Comparison of ENCODE assay signal across 17 cellular contexts in genomic region chr17:80109066-80109618, GRCh38. TPM values are rescaled to one million over a fixed set of nuclear protein-coding genes. Genes with fewer than 3 reads are reported as not detected.
A peak's percentile ranks its signal among the peaks of the same experiment; 100 is the strongest.
DNase-seq lines count a peak whose midpoint lies in the region; ATAC-seq, FAIRE-seq and TF ChIP-seq lines count a peak whose summit lies in the region.
"Had no signal": no experiment of that assay in that cellular context is flagged by ENCODE, and none has a peak within 500 bp of the region (broad histone marks: within the 10 kb centered on the region; RNA-seq: fewer than 3 reads in every experiment).

No MANE protein-coding gene starts in this region.

- H3K79me2 ChIP-seq in astrocyte (ENCODE audit: insufficient read depth, low read length) (no peaks in the 10 kb centered on the region), keratinocyte (ENCODE audit: control insufficient read depth, insufficient read depth, low read length) (no peaks in the 10 kb centered on the region)

- H3K27me3 Mint-ChIP-seq in astrocyte (ENCODE audit: low read depth, unreplicated experiment): no peaks in the 10 kb centered on the region
- H3K27me3 Mint-ChIP-seq in effector memory CD8-positive, alpha-beta T cell: no peaks in the 10 kb centered on the region

- H2AFZ ChIP-seq in astrocyte (ENCODE audit: low read depth, low read length) (no peak overlapping the region), keratinocyte (ENCODE audit: control insufficient read depth, low read length) (no peak overlapping the region)

- H3K27me3 ChIP-seq in astrocyte (ENCODE audit: insufficient read depth, low read length) (peaks cover 5% of the 10 kb centered on the region), keratinocyte (ENCODE audit: control insufficient read depth, extremely low read depth, insufficient read depth, low read length) (peaks cover 15% of the 10 kb centered on the region), suprapubic skin (no peaks in the 10 kb centered on the region)

- FAIRE-seq in astrocyte (lab: Jason Lieb, UNC) (no peak), keratinocyte (lab: Jason Lieb, UNC) (no peak)
- FAIRE-seq: GM12878, GM18507, K562 had no signal

- dilution Hi-C loops in keratinocyte (cut with MboI; ENCODE audit: extremely low pct_ligation_motif_present, low sequenced_read_pairs): no loop called here

- H3K9ac ChIP-seq in astrocyte (ENCODE audit: low read length) (no peak overlapping the region), keratinocyte (ENCODE audit: control insufficient read depth, extremely low read depth, insufficient read depth, low read length) (no peak overlapping the region)
- H3K9ac ChIP-seq: BLaER1 treated with 17β-estradiol and CSF1 and Interleukin-3, amounts not matched to agents 10 nM and 100 nM had no signal

- TF ChIP-seq CTCF in astrocyte (IDR thresholded peaks at IDR 0.05; ENCODE audit: insufficient read depth, low read depth, low read length): no peak
- TF ChIP-seq CTCF in keratinocyte (optimal IDR thresholded peaks at IDR 0.05 in 1 of 3, IDR thresholded peaks at IDR 0.05 in 1 of 3, conservative IDR thresholded peaks at IDR 0.05 in 1 of 3; ENCODE audit: extremely low read depth in 1 of 3, insufficient read depth in 2 of 3, low read length in 3 of 3): no peak
- TF ChIP-seq CTCF in suprapubic skin (IDR thresholded peaks at IDR 0.05): no peak

- H3K36me3 ChIP-seq in astrocyte (ENCODE audit: insufficient read depth, low read length) (no peaks in the 10 kb centered on the region), keratinocyte (ENCODE audit: control insufficient read depth in 2 of 2, extremely low read depth in 1 of 2, insufficient read depth in 2 of 2, low read length in 2 of 2) (no peaks in the 10 kb centered on the region), suprapubic skin (peaks cover 31% of the 10 kb centered on the region)

- no peaks in the 10 kb centered on the region for H3K9me3 Mint-ChIP-seq in astrocyte (ENCODE audit: unreplicated experiment)
- no peaks in the 10 kb centered on the region for H3K9me3 Mint-ChIP-seq in effector memory CD8-positive, alpha-beta T cell

- POLR2A ChIA-PET in HEK293T (lab: Yijun Ruan, JAX): interaction anchor here (2.3 kb wide), 1 partner anchor 8 kb away, joined by 16 read pairs; the partner anchor contains the start of gene GAA

- H4K20me1 ChIP-seq in astrocyte (ENCODE audit: insufficient read depth, low read length) (no peaks in the 10 kb centered on the region), keratinocyte (ENCODE audit: control insufficient read depth, extremely low read depth, insufficient read depth, low read length) (no peaks in the 10 kb centered on the region)

- H3K4me1 Mint-ChIP-seq in astrocyte (ENCODE audit: low read depth, unreplicated experiment): no peaks in the 10 kb centered on the region
- no peaks in the 10 kb centered on the region for H3K4me1 Mint-ChIP-seq in effector memory CD8-positive, alpha-beta T cell (ENCODE audit: low read depth in 2 of 2)

- H3K9me3 ChIP-seq in astrocyte (ENCODE audit: insufficient read depth, low read depth, low read length): no peaks in the 10 kb centered on the region
- H3K9me3 ChIP-seq in keratinocyte (ENCODE audit: control insufficient read depth, low read depth, low read length): no peaks in the 10 kb centered on the region
- no peaks in the 10 kb centered on the region for H3K9me3 ChIP-seq in suprapubic skin

- WGBS in suprapubic skin: 73% methylated on average over 8 of the region's 13 CpGs

- H3K4me2 ChIP-seq in astrocyte (ENCODE audit: low read length): no peak overlapping the region
- H3K4me2 ChIP-seq in keratinocyte (ENCODE audit: control insufficient read depth, extremely low read depth, insufficient read depth, low read depth, low read length): peak overlapping the region; percentile 69
- H3K4me2 ChIP-seq: BLaER1 treated with 17β-estradiol and CSF1 and Interleukin-3, amounts not matched to agents 10 nM and 100 nM had no signal

- no peaks in the 10 kb centered on the region for H3K4me1 ChIP-seq in astrocyte (ENCODE audit: insufficient read depth, low read length)
- H3K4me1 ChIP-seq in keratinocyte (ENCODE audit: control insufficient read depth, extremely low read depth, insufficient read depth, low read length): peaks cover 18% of the 10 kb centered on the region
- H3K4me1 ChIP-seq in suprapubic skin: peaks cover 19% of the 10 kb centered on the region

- H3K27ac ChIP-seq in astrocyte (ENCODE audit: low read depth, low read length) (no peak overlapping the region), keratinocyte (ENCODE audit: control insufficient read depth, insufficient read depth, low read length) (no peak overlapping the region), suprapubic skin (no peak overlapping the region)
- H3K27ac ChIP-seq: BLaER1 treated with 17β-estradiol and CSF1 and Interleukin-3, amounts not matched to agents 10 nM and 100 nM had no signal

- ATAC-seq in effector memory CD8-positive, alpha-beta T cell (replicated peaks): no peak
- ATAC-seq in GM21381 (IDR thresholded peaks at IDR 0.05; ENCODE audit: unreplicated experiment): no peak
- ATAC-seq: GM12878, K562 had no signal

- DNase-seq in activated effector memory CD4-positive, alpha-beta T cell treated with anti-CD3 and anti-CD28 coated beads, Interleukin-2, amount 50 U/mL, for 16 hours: peak; percentile 33
- no peak for DNase-seq in activated effector memory CD4-positive, alpha-beta T cell treated with Interleukin-2 at 50 U/mL for 16 hours
- DNase-seq in astrocyte (ENCODE audit: low read depth): no peak
- no peak for DNase-seq in keratinocyte (ENCODE audit: low read depth, low spot score)
- peak; percentile 20 to 46 for DNase-seq in suprapubic skin (ENCODE audit: low spot score in 2 of 2)
- DNase-seq in effector memory CD8-positive, alpha-beta T cell: no peak
- no peak for DNase-seq in HEK293T (ENCODE audit: extremely low spot score)
- DNase-seq: GDM1; GOT3; MV-4-11; NCI-H187 treated with DMSO at 0.1 percent for 48 hours; NK-92 treated with Interleukin-12 subunit alpha and Interleukin-12 subunit beta, amount 100 ng/mL, for 24 hours had no signal

- H3K4me3 ChIP-seq in astrocyte (ENCODE audit: insufficient read depth, low read depth, low read length): no peak overlapping the region
- peak overlapping the region in 1 of 3 experiments; percentile 17 for H3K4me3 ChIP-seq in keratinocyte (ENCODE audit: control insufficient read depth in 2 of 3, extremely low read depth in 1 of 3, insufficient read depth in 2 of 3, low read depth in 1 of 3, low read length in 3 of 3)
- no peak overlapping the region for H3K4me3 ChIP-seq in suprapubic skin
- H3K4me3 ChIP-seq: BLaER1 treated with 17β-estradiol and CSF1 and Interleukin-3, amounts not matched to agents 10 nM and 100 nM; GM12878; K562 had no signal

- peaks cover 8% of the 10 kb centered on the region for H3K36me3 Mint-ChIP-seq in astrocyte (ENCODE audit: low read depth, unreplicated experiment)
- H3K36me3 Mint-ChIP-seq in effector memory CD8-positive, alpha-beta T cell (ENCODE audit: insufficient read depth): no peaks in the 10 kb centered on the region

- peak overlapping the region; percentile 26 for H3K27ac Mint-ChIP-seq in astrocyte (ENCODE audit: unreplicated experiment)
- H3K27ac Mint-ChIP-seq in effector memory CD8-positive, alpha-beta T cell: no peak overlapping the region

- CTCF ChIA-PET in HEK293T (lab: Yijun Ruan, JAX): no interaction called here

- no peaks in the 10 kb centered on the region for H3K9me1 ChIP-seq in keratinocyte (ENCODE audit: control insufficient read depth, extremely low read depth, insufficient read depth, low read length)

- no peak overlapping the region for H3K4me3 Mint-ChIP-seq in astrocyte (ENCODE audit: unreplicated experiment)
- H3K4me3 Mint-ChIP-seq in effector memory CD8-positive, alpha-beta T cell: no peak overlapping the region

- no peak for TF ChIP-seq POLR2A in suprapubic skin (IDR thresholded peaks at IDR 0.05)

- TF ChIP-seq EP300 in suprapubic skin (IDR thresholded peaks at IDR 0.05): no peak

TF ChIP-seq in HEK293T, 16 proteins besides CTCF, POLR2A, EP300 and RAD21:
- TF ChIP-seq SP1 (IDR thresholded peaks at IDR 0.05): no peak
- TF ChIP-seq TARDBP (IDR thresholded peaks at IDR 0.05): no peak
- TF ChIP-seq FOXA1 (IDR thresholded peaks at IDR 0.05): no peak
- TF ChIP-seq PKNOX1 (IDR thresholded peaks at IDR 0.05): no peak
- TF ChIP-seq ARNT (IDR thresholded peaks at IDR 0.05): no peak
- TF ChIP-seq LEF1 (IDR thresholded peaks at IDR 0.05; ENCODE audit: borderline replicate concordance): no peak
- no peak for TF ChIP-seq SUZ12 (IDR thresholded peaks at IDR 0.05)
TF ChIP-seq in HEK293T: peak in this region for 0.

RNA-seq across cellular contexts. Expression of gene GAA, which starts 7.8 kb away (rescaled TPM):
- 46.9 and 47.7 TPM in 2 replicates for total RNA-seq in astrocyte
- 3.2 to 9.8 TPM (median 5.8 TPM) in 3 replicates for polyA plus RNA-seq in keratinocyte
- polyA plus RNA-seq in keratinocyte (2011; ENCODE audit: low read depth): 8.9 TPM
- polyA plus RNA-seq in keratinocyte (2011; cell fraction: cytosol; rRNA removed): 2.3 and 7.6 TPM in 2 replicates
- 28.2 and 48.8 TPM in 2 replicates for polyA plus RNA-seq in keratinocyte (2011; cell fraction: nucleus; rRNA removed)
- polyA plus RNA-seq in keratinocyte (2012; ENCODE audit: low replicate concordance): 18.0 and 34.2 TPM in 2 replicates
- 2.8 to 8.1 TPM (median 5.3 TPM) in 3 replicates for polyA minus RNA-seq in keratinocyte
- 20.1 TPM for polyA minus RNA-seq in keratinocyte (2011; cell fraction: cytosol; rRNA and poly(A)+ RNA removed)
- polyA minus RNA-seq in keratinocyte (2011; cell fraction: nucleus; rRNA and poly(A)+ RNA removed): 26.7 and 27.4 TPM in 2 replicates
- 10 to 100 TPM; 39.4 to 59.9 (median 45.3) TPM for total RNA-seq in suprapubic skin

RNA-seq across cellular contexts. Expression of gene EIF4A3, which starts 37.8 kb away (rescaled TPM):
- total RNA-seq in astrocyte (87.5 and 89.9 TPM in 2 replicates), suprapubic skin (10 to 100 TPM; 59.8 to 69.2 (median 65.7) TPM)
- 78.9 to 143 TPM (median 125 TPM) in 3 replicates for polyA plus RNA-seq in keratinocyte
- polyA plus RNA-seq in keratinocyte (2011; ENCODE audit: low read depth): 86.2 TPM
- 64.6 and 85.6 TPM in 2 replicates for polyA plus RNA-seq in keratinocyte (2011; cell fraction: cytosol; rRNA removed)
- polyA plus RNA-seq in keratinocyte (2011; cell fraction: nucleus; rRNA removed): 109 and 121 TPM in 2 replicates
- 91.3 and 155 TPM in 2 replicates for polyA plus RNA-seq in keratinocyte (2012; ENCODE audit: low replicate concordance)
- 38.2 to 96.6 TPM (median 66.7 TPM) in 3 replicates for polyA minus RNA-seq in keratinocyte
- polyA minus RNA-seq in keratinocyte (2011; cell fraction: cytosol; rRNA and poly(A)+ RNA removed): 51.2 TPM
- 43.3 and 64.2 TPM in 2 replicates for polyA minus RNA-seq in keratinocyte (2011; cell fraction: nucleus; rRNA and poly(A)+ RNA removed)

Comparison
In these comparisons a context has a peak if more than half of its experiments do, and no peak if none do; other contexts are left out.
1. DNase-seq: peak in activated effector memory CD4-positive, alpha-beta T cell treated with anti-CD3 and anti-CD28 coated beads, Interleukin-2, amount 50 U/mL, for 16 hours (single experiment) and suprapubic skin (2 of 2); none in activated effector memory CD4-positive, alpha-beta T cell treated with Interleukin-2 at 50 U/mL for 16 hours (single experiment), astrocyte (single experiment), keratinocyte (single experiment), effector memory CD8-positive, alpha-beta T cell (0 of 3) and HEK293T (single experiment).